Comparison of ENCODE assay signal across 1 cellular context in genomic region chr6:47165918-47166317, GRCh38.
TF ChIP-seq lines count a peak whose summit lies in the region.

No MANE protein-coding gene starts in this region.

TF ChIP-seq in GM12878, 131 proteins besides CTCF, POLR2A, EP300 and RAD21 (continued from another document):
- TF ChIP-seq CBFB (IDR thresholded peaks at IDR 0.05; ENCODE audit: low read depth) (no peak), CHD4 (IDR thresholded peaks at IDR 0.05) (no peak), MEF2A (IDR thresholded peaks at IDR 0.05; ENCODE audit: insufficient read depth, low read depth, low read length) (peak; percentile 29; the same call in 1 of the 2 replicates), IKZF1 (conservative IDR thresholded peaks at IDR 0.05) (0 out of 2 replicates have a peak, but pooled peaks have one; percentile 20), RUNX3 (IDR thresholded peaks at IDR 0.05; ENCODE audit: low read length) (peak; percentile 73), FOXM1 (IDR thresholded peaks at IDR 0.05; ENCODE audit: low read depth, low read length) (no peak), MEF2B (IDR thresholded peaks at IDR 0.05; ENCODE audit: partially characterized antibody, poor library complexity, severe bottlenecking) (peak; percentile 19), MTA2 (IDR thresholded peaks at IDR 0.05; ENCODE audit: low read depth) (0 out of 2 replicates have a peak, but pooled peaks have one; percentile 26), EED (IDR thresholded peaks at IDR 0.05; ENCODE audit: low read depth) (0 out of 2 replicates have a peak, but pooled peaks have one; percentile 40), IRF4 (IDR thresholded peaks at IDR 0.05; ENCODE audit: low read depth, low read length) (peak; percentile 33; the same call in 1 of the 2 replicates), DPF2 (IDR thresholded peaks at IDR 0.05) (peak; percentile 24; the same call in 1 of the 2 replicates)
TF ChIP-seq in GM12878: peak in this region for 14.
